8 cellular contexts compared by ENCODE assay signal in genomic region chr19:52922841-52923781, GRCh38. TPM values are rescaled to one million over a fixed set of nuclear protein-coding genes. Genes with fewer than 3 reads are reported as not detected.
DNase-seq lines count a peak whose midpoint lies in the region; ATAC-seq, FAIRE-seq and TF ChIP-seq lines count a peak whose summit lies in the region.

Gene ZNF888 (minus strand): TSS chr19:52923428. CDS start chr19:52917873, 5,555 bp downstream.

- H3K27me3 ChIP-seq in kidney epithelial cell (ENCODE audit: control insufficient read depth, insufficient read depth, low read length), result no peaks in the 10 kb centered on the region

- H3K36me3 ChIP-seq in kidney epithelial cell (ENCODE audit: control insufficient read depth, insufficient read depth, low read length), result no peaks in the 10 kb centered on the region

- DNase-seq in GM18507 (ENCODE audit: extremely low spot score, insufficient read length, low read depth) (peak; percentile 72), NCI-H2171 (lab: John Stamatoyannopoulos, UW) (peak; percentile 17), cerebellum (ENCODE audit: low spot score) (peak; percentile 94), kidney epithelial cell (ENCODE audit: low read depth) (no peak), NCI-H524 treated with DMSO at 0.1 percent for 48 hours (lab: John Stamatoyannopoulos, UW) (no peak)
- peak; percentile 72 to 73 for DNase-seq in activated CD4-positive, alpha-beta T cell treated with anti-CD3 and anti-CD28 coated beads for 24 hours (ENCODE audit: low read depth in 2 of 2)
- DNase-seq in stimulated activated CD4-positive, alpha-beta T cell treated with anti-CD3 and anti-CD28 coated beads, Interleukin-15, amount 100 ng/mL, for 48 hours (ENCODE audit: low read depth in 2 of 2), result peak; percentile 67 to 78

- peak; percentile 94 for ATAC-seq in HG02973 (IDR thresholded peaks at IDR 0.05; ENCODE audit: unreplicated experiment)

- H3K4me3 ChIP-seq in kidney epithelial cell (ENCODE audit: low read depth, low read length), result peak within 1 kb of the TSS; percentile 57

- peak; percentile 51 for FAIRE-seq in GM18507 (lab: Jason Lieb, UNC)

- no peak for TF ChIP-seq CTCF in kidney epithelial cell (IDR thresholded peaks at IDR 0.05; ENCODE audit: insufficient read depth, low read length, poor library complexity, severe bottlenecking)

RNA-seq across cellular contexts. Expression of gene ZNF888, which starts in this region (rescaled TPM):
- total RNA-seq in cerebellum, result 3.4 TPM
- 4.3 and 5.4 TPM in 2 replicates for total RNA-seq in kidney epithelial cell

Comparison
In these comparisons a context has a peak if more than half of its experiments do, and no peak if none do; other contexts are left out.
1. DNase-seq: peak in GM18507 (single experiment), NCI-H2171 (single experiment), activated CD4-positive, alpha-beta T cell treated with anti-CD3 and anti-CD28 coated beads for 24 hours (2 of 2), cerebellum (single experiment) and stimulated activated CD4-positive, alpha-beta T cell treated with anti-CD3 and anti-CD28 coated beads, Interleukin-15, amount 100 ng/mL, for 48 hours (2 of 2); none in kidney epithelial cell (single experiment) and NCI-H524 treated with DMSO at 0.1 percent for 48 hours (single experiment).